9 cellular contexts compared by ENCODE assay signal in the genomic region with DNA sequence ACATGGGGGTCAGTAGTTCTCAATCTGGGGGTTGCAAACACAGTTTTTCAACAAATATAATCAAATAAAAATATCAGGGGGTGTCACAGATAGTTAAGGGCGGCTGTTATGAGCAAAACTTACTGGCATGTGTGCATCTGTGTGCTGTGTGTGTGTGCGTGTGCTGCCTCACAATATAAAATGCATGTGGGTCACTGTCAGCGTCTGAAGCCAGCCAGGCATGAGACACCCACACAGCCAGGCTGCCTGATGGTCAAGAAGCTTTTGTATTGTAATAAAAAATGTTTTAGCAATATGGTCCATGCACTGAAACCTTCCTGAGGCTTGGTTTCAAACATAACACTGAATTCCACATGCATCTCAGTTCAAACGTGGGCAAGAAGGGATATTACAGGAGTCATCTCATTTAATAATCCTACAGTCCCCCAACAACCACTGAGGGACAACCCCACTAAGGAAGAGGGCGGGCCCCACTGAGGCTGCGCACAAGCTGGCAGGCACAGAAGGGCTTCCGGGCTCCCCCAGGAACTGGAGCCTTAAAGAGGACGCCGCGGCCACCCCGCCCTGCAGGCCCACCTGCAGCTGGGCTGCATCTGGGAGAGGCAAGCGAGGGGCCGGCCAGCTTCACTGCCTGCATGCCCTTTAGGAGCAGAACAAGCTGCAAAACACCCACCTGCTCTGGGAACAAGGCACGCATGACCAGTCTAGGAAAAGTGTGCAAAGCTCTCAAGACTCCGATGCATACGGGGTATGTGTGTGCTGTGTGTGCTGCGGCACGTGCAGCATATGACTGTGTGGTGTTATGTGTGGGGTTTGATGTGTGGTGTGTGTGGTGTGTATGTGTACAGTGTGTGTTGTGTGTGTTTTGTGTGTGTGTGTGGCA. TPM values are rescaled to one million over a fixed set of nuclear protein-coding genes. Genes with fewer than 3 reads are reported as not detected.
DNase-seq lines count a peak whose midpoint lies in the region; ATAC-seq and TF ChIP-seq lines count a peak whose summit lies in the region.
"Had no signal": no experiment of that assay in that cellular context is flagged by ENCODE, and none has a peak within 500 bp of the region (broad histone marks: within the 10 kb centered on the region; RNA-seq: fewer than 3 reads in every experiment).

No MANE protein-coding gene starts in this region.

- no peak overlapping the region for H3K9ac ChIP-seq in neural progenitor cell

- H3K27me3 Mint-ChIP-seq in activated T-helper 2 cell treated with anti-CD3 and anti-CD28 coated beads, Interferon-gamma antibody, Interleukin-2, Interleukin-4, amounts not matched to agents 10 μg/mL and 5 μg/mL and 100 μg/mL, durations not matched to agents 14 hours and 24 hours and 36 hours (ENCODE audit: low read depth), result no peaks in the 10 kb centered on the region
- H3K27me3 Mint-ChIP-seq in neural progenitor cell (ENCODE audit: insufficient read depth, low read depth), result peaks cover 2% of the 10 kb centered on the region

- TF ChIP-seq POLR2A in heart left ventricle (IDR thresholded peaks at IDR 0.05), result no peak

- TF ChIP-seq CTCF in heart left ventricle (IDR thresholded peaks at IDR 0.05) (no peak), right atrium auricular region (IDR thresholded peaks at IDR 0.05) (no peak), neural progenitor cell (IDR thresholded peaks at IDR 0.05) (no peak)

- H3K4me2 ChIP-seq in neural progenitor cell, result no peak overlapping the region

- peak overlapping the region; percentile 80 for H3K4me3 Mint-ChIP-seq in activated T-helper 2 cell treated with anti-CD3 and anti-CD28 coated beads, Interferon-gamma antibody, Interleukin-2, Interleukin-4, amounts not matched to agents 10 μg/mL and 5 μg/mL and 100 μg/mL, durations not matched to agents 14 hours and 24 hours and 36 hours (ENCODE audit: low read depth)
- no peak overlapping the region for H3K4me3 Mint-ChIP-seq in neural progenitor cell

- H3K79me2 ChIP-seq in neural progenitor cell (ENCODE audit: low read depth), result peaks cover 73% of the 10 kb centered on the region

- H3K27ac ChIP-seq in heart left ventricle (no peak overlapping the region), right atrium auricular region (no peak overlapping the region), neural progenitor cell (no peak overlapping the region)
- H3K27ac ChIP-seq: thoracic aorta had no signal

- DNase-seq in heart left ventricle (peak in 1 of 5 donors; percentile 37), right atrium auricular region (ENCODE audit: low spot score) (no peak), neural progenitor cell (ENCODE audit: low spot score) (no peak), NCI-H2196 treated with DMSO at 0.1 percent for 48 hours (lab: John Stamatoyannopoulos, UW; ENCODE audit: unreplicated experiment) (no peak), NCI-H128 (lab: John Stamatoyannopoulos, UW; ENCODE audit: unreplicated experiment) (no peak), ureter (ENCODE audit: low spot score) (no peak)
- peak; percentile 57 for DNase-seq in activated T-helper 2 cell treated with anti-CD3 and anti-CD28 coated beads, Interferon-gamma antibody, Interleukin-2, Interleukin-4, amounts not matched to agents 10 μg/mL and 5 μg/mL and 100 μg/mL, durations not matched to agents 14 hours and 24 hours and 36 hours (ENCODE audit: low spot score)

- peak overlapping the region in 5 of 12 donors; percentile 13 to 42 (median 29) for H3K4me3 ChIP-seq in heart left ventricle
- H3K4me3 ChIP-seq in right atrium auricular region, result peak overlapping the region in 1 of 2 donors; percentile 24
- H3K4me3 ChIP-seq in neural progenitor cell, result no peak overlapping the region
- H3K4me3 ChIP-seq: thoracic aorta had no signal

- ATAC-seq in heart left ventricle (peak in 3 of 4 donors; percentile 22 to 66 (median 54)), HG03521 (IDR thresholded peaks at IDR 0.05; ENCODE audit: unreplicated experiment) (peak; percentile 69)

- peaks cover 77% of the 10 kb centered on the region for H3K4me1 Mint-ChIP-seq in activated T-helper 2 cell treated with anti-CD3 and anti-CD28 coated beads, Interferon-gamma antibody, Interleukin-2, Interleukin-4, amounts not matched to agents 10 μg/mL and 5 μg/mL and 100 μg/mL, durations not matched to agents 14 hours and 24 hours and 36 hours (ENCODE audit: low read depth)
- H3K4me1 Mint-ChIP-seq in neural progenitor cell, result peaks cover 28% of the 10 kb centered on the region

- H3K9me3 ChIP-seq in heart left ventricle, result peaks cover 0 to 11% (median 0%) of the 10 kb centered on the region in 12 donors
- H3K9me3 ChIP-seq in right atrium auricular region, result no peaks in the 10 kb centered on the region
- H3K9me3 ChIP-seq in neural progenitor cell (ENCODE audit: low read depth), result no peaks in the 10 kb centered on the region
- H3K9me3 ChIP-seq: thoracic aorta had no signal

- no peak overlapping the region for H2AFZ ChIP-seq in neural progenitor cell (replicated peaks)

- H3K36me3 ChIP-seq in heart left ventricle (no peaks in the 10 kb centered on the region), right atrium auricular region (no peaks in the 10 kb centered on the region), neural progenitor cell (no peaks in the 10 kb centered on the region)
- H3K36me3 ChIP-seq: thoracic aorta had no signal

- H3F3A ChIP-seq in neural progenitor cell (ENCODE audit: low read depth), result no peaks in the 10 kb centered on the region

- peaks cover 35% of the 10 kb centered on the region for H4K20me1 ChIP-seq in neural progenitor cell (ENCODE audit: low read depth)

- intact Hi-C loops in heart left ventricle (cut with DNase I), result no loop called here
- intact Hi-C loops in activated T-helper 2 cell treated with anti-CD3 and anti-CD28 coated beads, Interferon-gamma antibody, Interleukin-2, Interleukin-4, amounts not matched to agents 10 μg/mL and 5 μg/mL and 100 μg/mL, durations not matched to agents 14 hours and 24 hours and 36 hours (cut with micrococcal nuclease), result loop anchor here (2.0 kb wide), 1 partner anchor 19 kb away; no protein-coding TSS in a partner anchor

- no peaks in the 10 kb centered on the region for H3K27me3 ChIP-seq in heart left ventricle
- no peaks in the 10 kb centered on the region for H3K27me3 ChIP-seq in right atrium auricular region
- no peaks in the 10 kb centered on the region for H3K27me3 ChIP-seq in neural progenitor cell

- H3K4me1 ChIP-seq in heart left ventricle (peaks cover 0 to 70% (median 4%) of the 10 kb centered on the region in 12 donors), right atrium auricular region (peaks cover 0 to 4% of the 10 kb centered on the region in 2 donors), neural progenitor cell (peaks cover 18% of the 10 kb centered on the region)

- peaks cover 59% of the 10 kb centered on the region for H3K36me3 Mint-ChIP-seq in activated T-helper 2 cell treated with anti-CD3 and anti-CD28 coated beads, Interferon-gamma antibody, Interleukin-2, Interleukin-4, amounts not matched to agents 10 μg/mL and 5 μg/mL and 100 μg/mL, durations not matched to agents 14 hours and 24 hours and 36 hours (ENCODE audit: low read depth)
- H3K36me3 Mint-ChIP-seq in neural progenitor cell, result peaks cover 10% of the 10 kb centered on the region

- peaks cover 6% of the 10 kb centered on the region for H3K9me3 Mint-ChIP-seq in activated T-helper 2 cell treated with anti-CD3 and anti-CD28 coated beads, Interferon-gamma antibody, Interleukin-2, Interleukin-4, amounts not matched to agents 10 μg/mL and 5 μg/mL and 100 μg/mL, durations not matched to agents 14 hours and 24 hours and 36 hours
- H3K9me3 Mint-ChIP-seq in neural progenitor cell, result peaks cover 4% of the 10 kb centered on the region

- WGBS in heart left ventricle, 4 donors, result 75 to 78% (median 77%) methylated on average over 11 to 18 of the region's 18 CpGs

- H3K27ac Mint-ChIP-seq in activated T-helper 2 cell treated with anti-CD3 and anti-CD28 coated beads, Interferon-gamma antibody, Interleukin-2, Interleukin-4, amounts not matched to agents 10 μg/mL and 5 μg/mL and 100 μg/mL, durations not matched to agents 14 hours and 24 hours and 36 hours, result peak overlapping the region; percentile 93
- peak overlapping the region; percentile 62 for H3K27ac Mint-ChIP-seq in neural progenitor cell

RNA-seq across cellular contexts. Expression of gene SEMA4D, which starts 14.1 kb away (rescaled TPM):
- total RNA-seq in heart left ventricle, result 10 to 100 TPM; 12.8 to 59.8 (median 20.3) TPM
- polyA plus RNA-seq in heart left ventricle, result 1 to 10 TPM; 4.0 to 8.1 TPM
- 10 to 100 TPM; 14.6 to 22.1 TPM for total RNA-seq in right atrium auricular region
- 317 and 330 TPM in 2 replicates for total RNA-seq in activated T-helper 2 cell treated with anti-CD3 and anti-CD28 coated beads, Interferon-gamma antibody, Interleukin-2, Interleukin-4, amounts not matched to agents 10 μg/mL and 5 μg/mL and 100 μg/mL, durations not matched to agents 14 hours and 24 hours and 36 hours
- total RNA-seq in neural progenitor cell (ENCODE audit: low replicate concordance), result 19.1 and 24.9 TPM in 2 replicates
- 54.3 TPM for total RNA-seq in ureter
